In genomic region chr17:48930435-48930873, GRCh38 we compare ENCODE assay signal across 22 cellular contexts. TPM values are rescaled to one million over a fixed set of nuclear protein-coding genes. Genes with fewer than 3 reads are reported as not detected.
DNase-seq lines count a peak whose midpoint lies in the region; ATAC-seq, FAIRE-seq and TF ChIP-seq lines count a peak whose summit lies in the region.
"Had no signal": no experiment of that assay in that cellular context is flagged by ENCODE, and none has a peak within 500 bp of the region (broad histone marks: within the 10 kb centered on the region; RNA-seq: fewer than 3 reads in every experiment).

No MANE protein-coding gene starts in this region.

- POLR2A ChIA-PET in A673 (lab: Charles Lee; ENCODE audit: low non-redundant PET) = no interaction called here

- FAIRE-seq in H54 (lab: Jason Lieb, UNC) = no peak

- intact Hi-C loops in A673 (cut with micrococcal nuclease; ENCODE audit: unreplicated experiment) (no loop called here), body of pancreas (cut with DNase I) (no loop called here)

- H3K27me3 ChIP-seq in A673 (replicated peaks; ENCODE audit: insufficient read depth, low read depth, low read length, poor library complexity) (no peaks in the 10 kb centered on the region), WERI-Rb-1 (ENCODE audit: insufficient read depth, low read depth, severe bottlenecking) (no peaks in the 10 kb centered on the region), body of pancreas (no peaks in the 10 kb centered on the region)
- H3K27me3 ChIP-seq: MG63 had no signal

- peaks cover 4% of the 10 kb centered on the region for H3K4me1 ChIP-seq in A673 (ENCODE audit: insufficient read depth, low read length, poor library complexity, severe bottlenecking)
- peaks cover 6% of the 10 kb centered on the region for H3K4me1 ChIP-seq in body of pancreas

- H3K9me3 ChIP-seq in A673 (ENCODE audit: low read depth, low read length, poor library complexity, severe bottlenecking) (no peaks in the 10 kb centered on the region), WERI-Rb-1 (ENCODE audit: severe bottlenecking) (no peaks in the 10 kb centered on the region), body of pancreas (no peaks in the 10 kb centered on the region)
- H3K9me3 ChIP-seq: MG63 had no signal

- BruUV-seq in A673 (replicated peaks; lab: Mats Ljungman, UMichigan) = no TSS peak

- DNase-seq in A673 (ENCODE audit: low spot score) (no peak), WERI-Rb-1 (peak; percentile 37), left lobe of liver (ENCODE audit: low spot score) (no peak), body of pancreas (no peak), SK-N-DZ (ENCODE audit: low spot score) (no peak), H54 (ENCODE audit: insufficient read length, low spot score) (no peak)
- no peak for DNase-seq in stimulated activated CD4-positive, alpha-beta T cell treated with anti-CD3 and anti-CD28 coated beads, Interleukin-2, amount 100 ng/mL, for 24 hours
- DNase-seq: activated CD4-positive, alpha-beta T cell treated with anti-CD3 and anti-CD28 coated beads for 36 hours; activated T-cell treated with anti-CD3 and anti-CD28 coated beads, Interleukin-2, amount 50 U/mL, for 1 hour; AML-193; amniotic stem cell; cerebellar nuclear complex; effector memory CD8-positive, alpha-beta T cell; kidney glomerular epithelial cell; MG63; midbrain; NCI-H2029; NCI-H526 treated with DMSO at 0.1 percent for 48 hours; nucleus accumbens; stimulated activated CD4-positive, alpha-beta T cell treated with anti-CD3 and anti-CD28 coated beads, Interleukin-4, amount 100 ng/mL, for 4 hours; T-helper 2 cell had no signal

- H3K27ac ChIP-seq in A673 (ENCODE audit: low read depth, low read length, poor library complexity, severe bottlenecking) (peak overlapping the region; percentile 61), WERI-Rb-1 (no peak overlapping the region; the same call in 1 of the 2 replicates), body of pancreas (no peak overlapping the region)

- peak; percentile 32 for ATAC-seq in left lobe of liver
- ATAC-seq in body of pancreas = no peak
- ATAC-seq: activated CD4-positive, alpha-beta T cell treated with anti-CD3 and anti-CD28 coated beads for 36 hours; effector memory CD8-positive, alpha-beta T cell had no signal

- no peak overlapping the region for H3K4me3 ChIP-seq in A673 (ENCODE audit: low read depth, low read length, poor library complexity, severe bottlenecking)
- no peak overlapping the region for H3K4me3 ChIP-seq in WERI-Rb-1 (ENCODE audit: low read depth, low read length)
- H3K4me3 ChIP-seq in body of pancreas = no peak overlapping the region
- H3K4me3 ChIP-seq: MG63 had no signal

- peaks cover 94% of the 10 kb centered on the region for H3K36me3 ChIP-seq in A673 (ENCODE audit: insufficient read depth, low read length, poor library complexity, severe bottlenecking)
- H3K36me3 ChIP-seq in WERI-Rb-1 = peaks cover 97% of the 10 kb centered on the region
- H3K36me3 ChIP-seq in body of pancreas (replicated peaks in 1 of 2; ENCODE audit: insufficient read depth in 1 of 2, low read depth in 2 of 2) = peaks cover 7 to 24% of the 10 kb centered on the region in 2 donors

- CTCF ChIA-PET in A673 (lab: Charles Lee) = no interaction called here

- WGBS in body of pancreas, 2 donors = 37 to 40% methylated on average over 3 of the region's 3 CpGs

- TF ChIP-seq POLR2A in GM19099 (IDR thresholded peaks at IDR 0.05; ENCODE audit: extremely low read depth, insufficient read length, low read depth) (peak; percentile 17), body of pancreas (IDR thresholded peaks at IDR 0.05) (no peak), H54 (IDR thresholded peaks at IDR 0.05; ENCODE audit: low read depth, low read length) (no peak)

- TF ChIP-seq CTCF in A673 (conservative IDR thresholded peaks at IDR 0.05; ENCODE audit: low read depth, low read length) (no peak), WERI-Rb-1 (IDR thresholded peaks at IDR 0.05; ENCODE audit: low read depth, low read length) (no peak), body of pancreas (IDR thresholded peaks at IDR 0.05) (no peak)

RNA-seq across cellular contexts. Expression of gene SNF8, which starts 14.2 kb away (rescaled TPM):
- 177 and 188 TPM in 2 replicates for total RNA-seq in A673 (2021)
- total RNA-seq in left lobe of liver = 53.4 TPM
- 10 to 100 TPM; 35.9 to 39.4 TPM for total RNA-seq in body of pancreas
- polyA plus RNA-seq in SK-N-DZ (2014; cell fraction: cytosol; rRNA removed) = 187 and 212 TPM in 2 replicates
- 116 and 127 TPM in 2 replicates for polyA plus RNA-seq in SK-N-DZ (2014; cell fraction: nucleus; rRNA removed)

RNA-seq across cellular contexts. Expression of gene UBE2Z, which starts 22.2 kb away (rescaled TPM):
- total RNA-seq in A673 (2021) = 108 and 114 TPM in 2 replicates
- total RNA-seq in left lobe of liver = 18.7 TPM
- 10 to 100 TPM; 28.3 to 47.1 TPM for total RNA-seq in body of pancreas
- polyA plus RNA-seq in SK-N-DZ (2014; cell fraction: cytosol; rRNA removed) = 35.5 and 38.8 TPM in 2 replicates
- 32.6 and 38.7 TPM in 2 replicates for polyA plus RNA-seq in SK-N-DZ (2014; cell fraction: nucleus; rRNA removed)

RNA-seq across cellular contexts. Expression of gene ATP5MC1, which starts 37.9 kb away (rescaled TPM):
- 132 and 136 TPM in 2 replicates for total RNA-seq in A673 (2021)
- total RNA-seq in left lobe of liver = 55.2 TPM
- 10 to 100 TPM in 1 of 2 donors, 1 to 10 TPM in 1; 8.2 to 16.9 TPM for total RNA-seq in body of pancreas
- 230 and 323 TPM in 2 replicates for polyA plus RNA-seq in SK-N-DZ (2014; cell fraction: cytosol; rRNA removed)
- polyA plus RNA-seq in SK-N-DZ (2014; cell fraction: nucleus; rRNA removed) = 199 and 251 TPM in 2 replicates

RNA-seq across cellular contexts. Expression of gene GIP, which starts 37.9 kb away (rescaled TPM):
- total RNA-seq in A673 (2021) (0.88 and 1.1 TPM in 2 replicates), left lobe of liver (not detected), body of pancreas (not detected)
- 1.1 TPM in 1 of 2 replicates, not detected in the other for polyA plus RNA-seq in SK-N-DZ (2014; cell fraction: cytosol; rRNA removed)
- not detected in 2 replicates for polyA plus RNA-seq in SK-N-DZ (2014; cell fraction: nucleus; rRNA removed)
- total RNA-seq: activated CD4-positive, alpha-beta T cell treated with anti-CD3 and anti-CD28 coated beads for 36 hours had no signal
